31 cellular contexts compared by ENCODE assay signal in genomic region chr15:48486228-48486627, GRCh38.
A peak's percentile ranks its signal among the peaks of the same experiment; 100 is the strongest.
DNase-seq lines count a peak whose midpoint lies in the region; ATAC-seq and TF ChIP-seq lines count a peak whose summit lies in the region.
"Had no signal": no experiment of that assay in that cellular context is flagged by ENCODE, and none has a peak within 500 bp of the region (broad histone marks: within the 10 kb centered on the region; RNA-seq: fewer than 3 reads in every experiment).

No MANE protein-coding gene starts in this region.

- no peaks in the 10 kb centered on the region for H3K4me1 Mint-ChIP-seq in Calu3 (ENCODE audit: low read depth, unreplicated experiment)
- H3K4me1 Mint-ChIP-seq: activated CD4-positive, alpha-beta T cell treated with anti-CD3 and anti-CD28 coated beads for 36 hours; brain; naive thymus-derived CD4-positive, alpha-beta T cell had no signal

- H3K27me3 ChIP-seq in upper lobe of right lung, result no peaks in the 10 kb centered on the region
- H3K27me3 ChIP-seq in uterus, result no peaks in the 10 kb centered on the region
- H3K27me3 ChIP-seq: BLaER1, dorsolateral prefrontal cortex, hepatocyte, neutrophil, stomach, tibial nerve had no signal

- H3K36me3 ChIP-seq in upper lobe of right lung (peaks cover 69% of the 10 kb centered on the region), uterus (peaks cover 0 to under 1% of the 10 kb centered on the region in 2 donors)
- H3K36me3 ChIP-seq: BLaER1 had no signal

- CTCF ChIA-PET in Calu3 (lab: Charles Lee), result no interaction called here

- no peak for TF ChIP-seq CTCF in astrocyte of the spinal cord (IDR thresholded peaks at IDR 0.05; ENCODE audit: low read depth, low read length)
- TF ChIP-seq CTCF in upper lobe of right lung (IDR thresholded peaks at IDR 0.05), result no peak
- no peak for TF ChIP-seq CTCF in Calu3 (IDR thresholded peaks at IDR 0.05; ENCODE audit: unreplicated experiment)
- no peak for TF ChIP-seq CTCF in uterus (IDR thresholded peaks at IDR 0.05)

- H3K9me3 Mint-ChIP-seq in Calu3 (ENCODE audit: low read depth, unreplicated experiment), result no peaks in the 10 kb centered on the region
- H3K9me3 Mint-ChIP-seq: brain; H9; naive thymus-derived CD4-positive, alpha-beta T cell had no signal

- no peaks in the 10 kb centered on the region for H3K27me3 Mint-ChIP-seq in Calu3 (ENCODE audit: unreplicated experiment)
- H3K27me3 Mint-ChIP-seq: activated CD4-positive, alpha-beta T cell treated with anti-CD3 and anti-CD28 coated beads for 36 hours; naive thymus-derived CD4-positive, alpha-beta T cell had no signal

- BruUV-seq in Calu3 (replicated peaks; lab: Mats Ljungman, UMichigan), result no TSS peak

- no peak overlapping the region for H3K27ac Mint-ChIP-seq in Calu3 (ENCODE audit: unreplicated experiment)
- H3K27ac Mint-ChIP-seq: activated CD4-positive, alpha-beta T cell treated with anti-CD3 and anti-CD28 coated beads for 36 hours; brain; H9; naive thymus-derived CD4-positive, alpha-beta T cell had no signal

- no peaks in the 10 kb centered on the region for H3K9me3 ChIP-seq in upper lobe of right lung
- H3K9me3 ChIP-seq in uterus, result no peaks in the 10 kb centered on the region
- H3K9me3 ChIP-seq: BLaER1, neutrophil, stomach, tibial nerve had no signal

- no peaks in the 10 kb centered on the region for H3K36me3 Mint-ChIP-seq in Calu3 (ENCODE audit: insufficient read depth, unreplicated experiment)
- H3K36me3 Mint-ChIP-seq: naive thymus-derived CD4-positive, alpha-beta T cell had no signal

- H3K27ac ChIP-seq in upper lobe of right lung (no peak overlapping the region), uterus (no peak overlapping the region)
- H3K27ac ChIP-seq: BLaER1, dorsolateral prefrontal cortex, hepatocyte, neutrophil, stomach, VCaP had no signal

- no peaks in the 10 kb centered on the region for H3K4me1 ChIP-seq in upper lobe of right lung
- H3K4me1 ChIP-seq in uterus, result no peaks in the 10 kb centered on the region
- H3K4me1 ChIP-seq: BLaER1, tibial nerve had no signal

- TF ChIP-seq POLR2A in uterus (IDR thresholded peaks at IDR 0.05), result no peak

- in situ Hi-C loops in astrocyte of the spinal cord (cut with HindIII; ENCODE audit: low sequenced_read_pairs), result no loop called here

- H3K4me3 Mint-ChIP-seq in Calu3 (ENCODE audit: low read depth, unreplicated experiment), result no peak overlapping the region
- H3K4me3 Mint-ChIP-seq: activated CD4-positive, alpha-beta T cell treated with anti-CD3 and anti-CD28 coated beads for 36 hours; brain; H9; naive thymus-derived CD4-positive, alpha-beta T cell had no signal

- intact Hi-C loops in upper lobe of right lung (cut with DNase I), result no loop called here
- intact Hi-C loops in Calu3 (cut with micrococcal nuclease; ENCODE audit: unreplicated experiment), result no loop called here
- intact Hi-C loops in uterus (cut with DNase I; ENCODE audit: low total_unique reads), result no loop called here

- H3K4me3 ChIP-seq in astrocyte of the spinal cord (ENCODE audit: low read depth, low read length), result no peak overlapping the region
- H3K4me3 ChIP-seq in upper lobe of right lung, result no peak overlapping the region
- H3K4me3 ChIP-seq in uterus, result no peak overlapping the region
- H3K4me3 ChIP-seq: BLaER1, dorsolateral prefrontal cortex, hepatocyte, stomach, tibial nerve had no signal

- ATAC-seq in GM18868 (IDR thresholded peaks at IDR 0.05; ENCODE audit: unreplicated experiment) (peak; percentile 74), HG03378 (IDR thresholded peaks at IDR 0.05; ENCODE audit: unreplicated experiment) (peak; percentile 54), upper lobe of right lung (no peak)
- ATAC-seq: activated CD4-positive, alpha-beta T cell treated with anti-CD3 and anti-CD28 coated beads for 36 hours; naive thymus-derived CD4-positive, alpha-beta T cell; right cardiac atrium had no signal

- DNase-seq in astrocyte of the spinal cord (ENCODE audit: low read depth, low spot score), result peak; percentile 41
- DNase-seq in stromal cell of bone marrow (ENCODE audit: low read depth), result peak; percentile 20
- no peak for DNase-seq in upper lobe of right lung
- no peak for DNase-seq in Calu3
- no peak for DNase-seq in uterus
- DNase-seq: activated CD4-positive, alpha-beta T cell treated with anti-CD3 and anti-CD28 coated beads for 36 hours; activated gamma-delta T cell treated with Interleukin-2 at 50 U/mL for 16 hours; cerebellar nuclear complex; dorsolateral prefrontal cortex; H9; IMR-90; kidney glomerular epithelial cell; midbrain; naive thymus-derived CD4-positive, alpha-beta T cell; NCI-H1048; NCI-H1694; NCI-H446; NCI-H774; right cardiac atrium; stimulated activated CD8-positive, alpha-beta memory T cell treated with anti-CD3 and anti-CD28 coated beads, Interleukin-4, amount 100 ng/mL, for 48 hours; stomach; SW 1271; T-helper 9 cell had no signal

Comparison
In these comparisons a context has a peak if more than half of its experiments do, and no peak if none do; other contexts are left out.
1. DNase-seq: peak in astrocyte of the spinal cord (single experiment) and stromal cell of bone marrow (single experiment); none in upper lobe of right lung (single experiment), Calu3 (single experiment) and uterus (0 of 2).